8 cellular contexts compared by ENCODE assay signal in genomic region chr17:50372708-50373556, GRCh38. TPM values are rescaled to one million over a fixed set of nuclear protein-coding genes. Genes with fewer than 3 reads are reported as not detected.
A peak's percentile ranks its signal among the peaks of the same experiment; 100 is the strongest.
DNase-seq lines count a peak whose midpoint lies in the region; ATAC-seq and TF ChIP-seq lines count a peak whose summit lies in the region.

Gene EME1 (plus strand): TSS chr17:50373229. CDS start chr17:50375209, 1,980 bp downstream.
Gene MRPL27 (minus strand): TSS chr17:50373184. CDS start chr17:50373170, 14 bp downstream.

- H3K9me3 ChIP-seq in lower lobe of right lung, result no peaks in the 10 kb centered on the region

- H3K36me3 Mint-ChIP-seq in activated CD4-positive, alpha-beta memory T cell treated with anti-CD3 and anti-CD28 coated beads for 36 hours, result peaks cover 44% of the 10 kb centered on the region

- no peak for TF ChIP-seq CTCF in lower lobe of right lung (IDR thresholded peaks at IDR 0.05)

- DNase-seq in C1 segment of cervical spinal cord (lab: John Stamatoyannopoulos, UW), result peak; percentile 52 to 97 (median 88)
- DNase-seq in NCI-H774 (lab: John Stamatoyannopoulos, UW), result peak; percentile 96
- DNase-seq in activated CD4-positive, alpha-beta memory T cell treated with anti-CD3 and anti-CD28 coated beads for 36 hours, result peak; percentile 90
- DNase-seq in ecto neural progenitor cell (ENCODE audit: low spot score), result peak; percentile 93
- peak; percentile 90 for DNase-seq in lower lobe of right lung
- peak; percentile 70 to 80 (median 77) for DNase-seq in stimulated activated CD4-positive, alpha-beta T cell treated with anti-CD3 and anti-CD28 coated beads, TNF-alpha, amount 100 ng/mL, for 24 hours (ENCODE audit: low read depth in 3 of 3)

- H3K4me3 ChIP-seq in lower lobe of right lung, result peak within 1 kb of the TSS; percentile 76

- intact Hi-C loops in activated CD4-positive, alpha-beta memory T cell treated with anti-CD3 and anti-CD28 coated beads for 36 hours (cut with micrococcal nuclease), result loop anchor here (2.0 kb wide), 1 partner anchor 24 kb away; the partner anchor contains the start of gene LRRC59
- intact Hi-C loops in lower lobe of right lung (cut with DNase I), result no loop called here

- H3K27me3 ChIP-seq in lower lobe of right lung (ENCODE audit: low read depth), result no peaks in the 10 kb centered on the region

- POLR2A ChIA-PET in activated CD4-positive, alpha-beta memory T cell treated with anti-CD3 and anti-CD28 coated beads for 36 hours (lab: Charles Lee), result interaction anchor here (0.8 to 3.0 kb wide), 7 partner anchors 10 to 53 kb away, joined by 3 to 17 read pairs (median 4); partner anchors contain the start of genes ACSF2, LRRC59 and XYLT2

- H3K4me1 Mint-ChIP-seq in activated CD4-positive, alpha-beta memory T cell treated with anti-CD3 and anti-CD28 coated beads for 36 hours (ENCODE audit: low read depth), result peaks cover 28% of the 10 kb centered on the region

- peak within 1 kb of the TSS; percentile 99 for H3K27ac Mint-ChIP-seq in activated CD4-positive, alpha-beta memory T cell treated with anti-CD3 and anti-CD28 coated beads for 36 hours

- no peaks in the 10 kb centered on the region for H3K9me3 Mint-ChIP-seq in activated CD4-positive, alpha-beta memory T cell treated with anti-CD3 and anti-CD28 coated beads for 36 hours

- ATAC-seq in GM19372 (IDR thresholded peaks at IDR 0.05; ENCODE audit: low read depth, unreplicated experiment) (peak; percentile 87), HG03565 (IDR thresholded peaks at IDR 0.05; ENCODE audit: unreplicated experiment) (peak; percentile 78), lower lobe of right lung (peak; percentile 94 to 98)

- CTCF ChIA-PET in activated CD4-positive, alpha-beta memory T cell treated with anti-CD3 and anti-CD28 coated beads for 36 hours (lab: Charles Lee), result interaction anchor here (0.7 to 5.9 kb wide), 3 partner anchors 10 to 129 kb away, joined by 3 to 50 read pairs (median 27); partner anchors contain the start of gene LRRC59

- H3K4me3 Mint-ChIP-seq in activated CD4-positive, alpha-beta memory T cell treated with anti-CD3 and anti-CD28 coated beads for 36 hours, result peak within 1 kb of the TSS; percentile 97

- peak within 1 kb of the TSS; percentile 92 for H3K27ac ChIP-seq in lower lobe of right lung

- H3K27me3 Mint-ChIP-seq in activated CD4-positive, alpha-beta memory T cell treated with anti-CD3 and anti-CD28 coated beads for 36 hours, result no peaks in the 10 kb centered on the region

- H3K36me3 ChIP-seq in lower lobe of right lung, result peaks cover 30% of the 10 kb centered on the region

- H3K4me1 ChIP-seq in lower lobe of right lung, result peaks cover 22% of the 10 kb centered on the region

RNA-seq across cellular contexts. Expression of gene EME1, which starts in this region (rescaled TPM):
- total RNA-seq in activated CD4-positive, alpha-beta memory T cell treated with anti-CD3 and anti-CD28 coated beads for 36 hours, result 10 to 100 TPM; 47.7 to 48.1 TPM
- 1.8 TPM for total RNA-seq in lower lobe of right lung

RNA-seq across cellular contexts. Expression of gene MRPL27, which starts in this region (rescaled TPM):
- 10 to 100 TPM; 53.9 to 64.5 TPM for total RNA-seq in activated CD4-positive, alpha-beta memory T cell treated with anti-CD3 and anti-CD28 coated beads for 36 hours
- total RNA-seq in lower lobe of right lung, result 43.9 TPM

Comparison
In these comparisons a context has a peak if more than half of its experiments do, and no peak if none do; other contexts are left out.
1. Peak in every context shown above with its lines: DNase-seq, ATAC-seq, H3K4me3 ChIP-seq and H3K27ac ChIP-seq.
2. RNA of gene EME1 (total RNA-seq): 47.7 to 48.1 TPM in activated CD4-positive, alpha-beta memory T cell treated with anti-CD3 and anti-CD28 coated beads for 36 hours; 1.8 TPM in lower lobe of right lung (single experiment); every median in the first group is over 10 times any median in the second.